In genomic region chr6:111427341-111428116, GRCh38 we compare ENCODE assay signal across 7 cellular contexts. TPM values are rescaled to one million over a fixed set of nuclear protein-coding genes. Genes with fewer than 3 reads are reported as not detected.
DNase-seq lines count a peak whose midpoint lies in the region; ATAC-seq and TF ChIP-seq lines count a peak whose summit lies in the region.

No MANE protein-coding gene starts in this region.

- peak overlapping the region; percentile 24 for H3K4me2 ChIP-seq in OCI-LY7 (ENCODE audit: low read length)

- ATAC-seq in GM18505 (IDR thresholded peaks at IDR 0.05; ENCODE audit: unreplicated experiment) (peak; percentile 74), HG02642 (IDR thresholded peaks at IDR 0.05; ENCODE audit: poor library complexity, unreplicated experiment) (peak; percentile 78), HG03521 (IDR thresholded peaks at IDR 0.05; ENCODE audit: unreplicated experiment) (no peak), HG03139 (IDR thresholded peaks at IDR 0.05; ENCODE audit: unreplicated experiment) (no peak)

- BruUV-seq in OCI-LY7 (replicated peaks; lab: Mats Ljungman, UMichigan) = no TSS peak

- no peak overlapping the region for H3K27ac ChIP-seq in OCI-LY7 (ENCODE audit: low read depth, low read length, poor library complexity, severe bottlenecking)

- DNase-seq in OCI-LY7 (ENCODE audit: low spot score) = peak; percentile 7
- peak; percentile 79 to 94 for DNase-seq in cardiac fibroblast (ENCODE audit: low read depth in 2 of 2)
- peak; percentile 18 for DNase-seq in smooth muscle cell of the brain vasculature (ENCODE audit: low read depth, low spot score)

- no peak for TF ChIP-seq POLR2A in GM18505 (IDR thresholded peaks at IDR 0.05; ENCODE audit: borderline replicate concordance, extremely low read depth, insufficient read depth, insufficient read length)

- H3K4me3 ChIP-seq in OCI-LY7 (ENCODE audit: low read depth, low read length, poor library complexity, severe bottlenecking) = no peak overlapping the region
- peak overlapping the region in 1 of 2 donors; percentile 27 for H3K4me3 ChIP-seq in cardiac fibroblast (replicated peaks in 1 of 2; ENCODE audit: low read depth in 2 of 2, low read length in 2 of 2)

- TF ChIP-seq CTCF in OCI-LY7 (conservative IDR thresholded peaks at IDR 0.05; ENCODE audit: low read length) = no peak
- no peak for TF ChIP-seq CTCF in cardiac fibroblast (IDR thresholded peaks at IDR 0.05; ENCODE audit: low read depth, low read length)

- intact Hi-C loops in OCI-LY7 (cut with micrococcal nuclease; ENCODE audit: unreplicated experiment) = no loop called here

- no peaks in the 10 kb centered on the region for H3K9me2 ChIP-seq in OCI-LY7 (ENCODE audit: insufficient read depth, low read length)

- H3K4me1 ChIP-seq in OCI-LY7 (ENCODE audit: insufficient read depth, low read length, poor library complexity, severe bottlenecking) = peaks cover 16% of the 10 kb centered on the region

- H3K9me3 ChIP-seq in OCI-LY7 (ENCODE audit: low read length) = peaks cover 26% of the 10 kb centered on the region

- H2AFZ ChIP-seq in OCI-LY7 (ENCODE audit: low read length) = no peak overlapping the region

- CTCF ChIA-PET in OCI-LY7 (lab: Charles Lee; ENCODE audit: unreplicated experiment) = no interaction called here

- H3K36me3 ChIP-seq in OCI-LY7 (ENCODE audit: insufficient read depth, low read length) = peaks cover 17% of the 10 kb centered on the region

- POLR2A ChIA-PET in OCI-LY7 (lab: Charles Lee) = interaction anchor here (0.7 kb wide), 1 partner anchor 431 kb away, joined by 5 read pairs; no protein-coding TSS in a partner anchor

- peaks cover 19% of the 10 kb centered on the region; the same call in 1 of the 2 replicates for H4K20me1 ChIP-seq in OCI-LY7 (ENCODE audit: insufficient read depth, low read length)

- peaks cover 97% of the 10 kb centered on the region for H3K79me2 ChIP-seq in OCI-LY7 (ENCODE audit: insufficient read depth, low read depth, low read length)

RNA-seq across cellular contexts. Expression of gene REV3L, which starts 55.5 kb away (rescaled TPM):
- total RNA-seq in OCI-LY7 (2014; rRNA removed; shearing (Covaris generic)) = 24.8 and 26.6 TPM in 2 replicates
- 33.4 and 34.9 TPM in 2 replicates for total RNA-seq in OCI-LY7 (2022)

Comparison
In these comparisons a context has a peak if more than half of its experiments do, and no peak if none do; other contexts are left out.
1. ATAC-seq: peak in GM18505 (single experiment) and HG02642 (single experiment); none in HG03521 (single experiment) and HG03139 (single experiment).
2. DNase-seq: peak in every context shown above with its lines; median percentile 86 in cardiac fibroblast; 18 in smooth muscle cell of the brain vasculature; 7 in OCI-LY7.